Comparison of ENCODE assay signal across 13 cellular contexts in genomic region chr5:40826778-40827478, GRCh38. TPM values are rescaled to one million over a fixed set of nuclear protein-coding genes. Genes with fewer than 3 reads are reported as not detected.
A peak's percentile ranks its signal among the peaks of the same experiment; 100 is the strongest.
DNase-seq lines count a peak whose midpoint lies in the region; ATAC-seq and TF ChIP-seq lines count a peak whose summit lies in the region.
"Had no signal": no experiment of that assay in that cellular context is flagged by ENCODE, and none has a peak within 500 bp of the region (broad histone marks: within the 10 kb centered on the region; RNA-seq: fewer than 3 reads in every experiment).

No MANE protein-coding gene starts in this region.

- in situ Hi-C loops in IMR-90 (cut with MboI; ENCODE audit: low sequenced_read_pairs), result no loop called here

- BruUV-seq in IMR-90 (replicated peaks; lab: Mats Ljungman, UMichigan), result TSS peak; percentile 23

- H2BK120ac ChIP-seq in IMR-90 (ENCODE audit: low read depth, low read length), result no peak overlapping the region

- 100% methylated on average over 1 of the region's 7 CpGs; no CpG with 5 or more reads in 1 of the 2 experiments for WGBS in IMR-90 (ENCODE audit: extremely low coverage in 2 of 2, insufficient read length in 1 of 2), 2 experiments

- no peak overlapping the region for H4K91ac ChIP-seq in IMR-90 (ENCODE audit: insufficient read depth, low read depth, low read length)

- no peak overlapping the region for H2BK5ac ChIP-seq in IMR-90 (ENCODE audit: low read depth, low read length, poor library complexity, severe bottlenecking)

- H3K18ac ChIP-seq in IMR-90 (ENCODE audit: low read depth, low read length), result no peak overlapping the region

- intact Hi-C loops in IMR-90 (cut with micrococcal nuclease), result no loop called here

- H3K9me3 ChIP-seq in IMR-90 (ENCODE audit: control insufficient read depth, insufficient read depth, low read length), result no peaks in the 10 kb centered on the region
- H3K9me3 ChIP-seq: BLaER1 treated with 17β-estradiol and CSF1 and Interleukin-3, amounts not matched to agents 10 nM and 100 nM had no signal

- no peak for ATAC-seq in GM18505 (IDR thresholded peaks at IDR 0.05; ENCODE audit: unreplicated experiment)
- no peak for ATAC-seq in IMR-90 (ENCODE audit: low read depth)
- ATAC-seq in effector memory CD8-positive, alpha-beta T cell (replicated peaks), result no peak
- ATAC-seq in GM18519 (IDR thresholded peaks at IDR 0.05; ENCODE audit: low FRiP score, unreplicated experiment), result no peak
- ATAC-seq: naive thymus-derived CD8-positive, alpha-beta T cell had no signal

- H3K9me1 ChIP-seq in IMR-90 (ENCODE audit: insufficient read depth, low read length), result no peaks in the 10 kb centered on the region; the same call in 1 of the 2 replicates

- H3K36me3 ChIP-seq in IMR-90 (ENCODE audit: control insufficient read depth, insufficient read depth, low read length), result peaks cover 51% of the 10 kb centered on the region

- no peak overlapping the region for H3K4ac ChIP-seq in IMR-90 (ENCODE audit: low read depth, low read length)

- H3K4me3 Mint-ChIP-seq in effector memory CD8-positive, alpha-beta T cell, result no peak overlapping the region
- H3K4me3 Mint-ChIP-seq: activated naive CD4-positive, alpha-beta T cell treated with anti-CD3 and anti-CD28 coated beads, Interleukin-2, amount 10 ng/mL, durations not matched to agents 7 days and 5 days had no signal

- H2BK15ac ChIP-seq in IMR-90 (ENCODE audit: low read depth, low read length), result no peak overlapping the region

- dilution Hi-C loops in IMR-90 (cut with HindIII; ENCODE audit: low sequenced_read_pairs, unreplicated experiment), result no loop called here

- H3K4me3 ChIP-seq in IMR-90 (ENCODE audit: insufficient read depth, low read depth, low read length), result no peak overlapping the region
- H3K4me3 ChIP-seq: BLaER1 treated with 17β-estradiol and CSF1 and Interleukin-3, amounts not matched to agents 10 nM and 100 nM had no signal

- H3K14ac ChIP-seq in IMR-90 (replicated peaks; ENCODE audit: low read depth, low read length), result no peak overlapping the region

- H3K27ac ChIP-seq in IMR-90 (ENCODE audit: insufficient read depth, low read length), result no peak overlapping the region
- H3K27ac ChIP-seq: KMS-11 had no signal

- H2AFZ ChIP-seq in IMR-90 (replicated peaks; ENCODE audit: low read length, poor library complexity), result no peak overlapping the region

- no peaks in the 10 kb centered on the region for H3K4me1 ChIP-seq in IMR-90 (ENCODE audit: control insufficient read depth, insufficient read depth, low read length)

- no peak overlapping the region for H2AK9ac ChIP-seq in IMR-90 (replicated peaks; ENCODE audit: low read depth, low read length, poor library complexity)

- peaks cover 25 to 56% of the 10 kb centered on the region in 2 experiments for H3K79me1 ChIP-seq in IMR-90 (ENCODE audit: low read depth in 1 of 2, low read length in 2 of 2)

- no peak overlapping the region for H2BK20ac ChIP-seq in IMR-90 (ENCODE audit: low read depth, low read length)

- H3K9ac ChIP-seq in IMR-90 (ENCODE audit: low read depth, low read length), result no peak overlapping the region
- H3K9ac ChIP-seq: BLaER1 treated with 17β-estradiol and CSF1 and Interleukin-3, amounts not matched to agents 10 nM and 100 nM; KMS-11 had no signal

- peaks cover 64% of the 10 kb centered on the region for H3K36me3 Mint-ChIP-seq in effector memory CD8-positive, alpha-beta T cell (ENCODE audit: insufficient read depth)

- H3K23ac ChIP-seq in IMR-90 (ENCODE audit: low read depth, low read length), result no peak overlapping the region

- DNase-seq in IMR-90 (no peak), NCI-H510A (lab: John Stamatoyannopoulos, UW) (no peak)
- DNase-seq in effector memory CD8-positive, alpha-beta T cell, result no peak
- DNase-seq: activated naive CD4-positive, alpha-beta T cell treated with anti-CD3 and anti-CD28 coated beads, Interleukin-2, amount 10 ng/mL, durations not matched to agents 7 days and 5 days; DND-41; effector CD8-positive, alpha-beta T cell; NCI-H1436 treated with DMSO at 0.1 percent for 48 hours; NCI-H226 had no signal

- no peak overlapping the region for H3K56ac ChIP-seq in IMR-90 (ENCODE audit: extremely low read depth, insufficient read depth, low read length)

- POLR2A ChIA-PET in IMR-90 (lab: Charles Lee; ENCODE audit: unreplicated experiment), result no interaction called here

- no peak overlapping the region for H4K5ac ChIP-seq in IMR-90 (ENCODE audit: low read depth, low read length)

- no peak for TF ChIP-seq CTCF in IMR-90 (conservative IDR thresholded peaks at IDR 0.05; ENCODE audit: low read depth, low read length)

- peaks cover 11 to 19% of the 10 kb centered on the region in 2 donors for H3K4me1 Mint-ChIP-seq in effector memory CD8-positive, alpha-beta T cell (ENCODE audit: low read depth in 2 of 2)

- no peaks in the 10 kb centered on the region for H3K27me3 Mint-ChIP-seq in effector memory CD8-positive, alpha-beta T cell
- H3K27me3 Mint-ChIP-seq: activated naive CD4-positive, alpha-beta T cell treated with anti-CD3 and anti-CD28 coated beads, Interleukin-2, amount 10 ng/mL, durations not matched to agents 7 days and 5 days; naive thymus-derived CD8-positive, alpha-beta T cell had no signal

- CTCF ChIA-PET in IMR-90 (lab: Yijun Ruan, JAX), result interaction anchor here (0.7 kb wide), 1 partner anchor 1254 kb away, joined by 3 read pairs; no protein-coding TSS in a partner anchor

- peaks cover 65% of the 10 kb centered on the region for H4K20me1 ChIP-seq in IMR-90 (ENCODE audit: insufficient read depth, low read length)

- H4K8ac ChIP-seq in IMR-90 (ENCODE audit: low read depth in 2 of 2, low read length in 2 of 2), result no peak overlapping the region

- peak overlapping the region; percentile 12 to 32 for H3K27ac Mint-ChIP-seq in effector memory CD8-positive, alpha-beta T cell
- H3K27ac Mint-ChIP-seq: activated naive CD4-positive, alpha-beta T cell treated with anti-CD3 and anti-CD28 coated beads, Interleukin-2, amount 10 ng/mL, durations not matched to agents 7 days and 5 days had no signal

- TF ChIP-seq RAD21 in IMR-90 (IDR thresholded peaks at IDR 0.05; ENCODE audit: low read length), result no peak

- TF ChIP-seq POLR2A in GM18505 (IDR thresholded peaks at IDR 0.05; ENCODE audit: borderline replicate concordance, extremely low read depth, insufficient read depth, insufficient read length) (peak; percentile 24), IMR-90 (IDR thresholded peaks at IDR 0.05; ENCODE audit: low read depth, low read length) (no peak)

- H3K4me2 ChIP-seq in IMR-90 (ENCODE audit: low read depth, low read length), result no peak overlapping the region
- H3K4me2 ChIP-seq: BLaER1 treated with 17β-estradiol and CSF1 and Interleukin-3, amounts not matched to agents 10 nM and 100 nM; KMS-11 had no signal

- no peaks in the 10 kb centered on the region for H3K27me3 ChIP-seq in IMR-90 (ENCODE audit: control insufficient read depth, insufficient read depth, low read length)
- H3K27me3 ChIP-seq: BLaER1 treated with 17β-estradiol and CSF1 and Interleukin-3, amounts not matched to agents 10 nM and 100 nM had no signal

- no peaks in the 10 kb centered on the region for H3K9me3 Mint-ChIP-seq in effector memory CD8-positive, alpha-beta T cell
- H3K9me3 Mint-ChIP-seq: activated naive CD4-positive, alpha-beta T cell treated with anti-CD3 and anti-CD28 coated beads, Interleukin-2, amount 10 ng/mL, durations not matched to agents 7 days and 5 days; naive thymus-derived CD8-positive, alpha-beta T cell had no signal

- H2AK5ac ChIP-seq in IMR-90 (ENCODE audit: low read depth, low read length), result no peak overlapping the region

TF ChIP-seq in IMR-90, 13 proteins besides CTCF, POLR2A, EP300 and RAD21:
- TF ChIP-seq USF2 (IDR thresholded peaks at IDR 0.05; ENCODE audit: low read depth, low read length) (no peak), FOS (IDR thresholded peaks at IDR 0.05; ENCODE audit: low read depth, low read length) (no peak), CEBPB (IDR thresholded peaks at IDR 0.05; ENCODE audit: low read depth, low read length) (no peak), MAFK (IDR thresholded peaks at IDR 0.05; ENCODE audit: low read depth, low read length) (no peak), BHLHE40 (IDR thresholded peaks at IDR 0.05; ENCODE audit: low read depth, low read length) (no peak), MAZ (IDR thresholded peaks at IDR 0.05; ENCODE audit: borderline replicate concordance, low read depth, low read length) (no peak), RCOR1 (IDR thresholded peaks at IDR 0.05; ENCODE audit: insufficient replicate concordance, low read length) (no peak), ELK1 (IDR thresholded peaks at IDR 0.05; ENCODE audit: borderline replicate concordance, low read depth, low read length) (no peak), CHD1 (IDR thresholded peaks at IDR 0.05; ENCODE audit: low read depth, low read length) (no peak)

RNA-seq across cellular contexts. Expression of gene RPL37, which starts 8.1 kb away (rescaled TPM):
- 35.3 and 68.6 TPM in 2 replicates for total RNA-seq in IMR-90 (2012; rRNA removed)
- 294 and 551 TPM in 2 replicates for polyA plus RNA-seq in IMR-90 (2012; rRNA removed)
- polyA plus RNA-seq in IMR-90 (2012; cell fraction: cytosol; rRNA removed), result 107 and 412 TPM in 2 replicates
- 28.1 and 181 TPM in 2 replicates for polyA plus RNA-seq in IMR-90 (2012; cell fraction: nucleus; rRNA removed; ENCODE audit: low replicate concordance)

RNA-seq across cellular contexts. Expression of gene CARD6, which starts 14.2 kb away (rescaled TPM):
- total RNA-seq in IMR-90 (2012; rRNA removed), result 4.2 and 4.3 TPM in 2 replicates
- polyA plus RNA-seq in IMR-90 (2012; rRNA removed), result 1.5 and 1.8 TPM in 2 replicates
- 0.46 and 0.63 TPM in 2 replicates for polyA plus RNA-seq in IMR-90 (2012; cell fraction: cytosol; rRNA removed)
- polyA plus RNA-seq in IMR-90 (2012; cell fraction: nucleus; rRNA removed; ENCODE audit: low replicate concordance), result 0.18 and 1.3 TPM in 2 replicates

RNA-seq across cellular contexts. Expression of gene PRKAA1, which starts 28.8 kb away (rescaled TPM):
- 94.1 and 129 TPM in 2 replicates for total RNA-seq in IMR-90 (2012; rRNA removed)
- polyA plus RNA-seq in IMR-90 (2012; rRNA removed), result 38.9 and 47.7 TPM in 2 replicates
- polyA plus RNA-seq in IMR-90 (2012; cell fraction: cytosol; rRNA removed), result 5.5 and 8.8 TPM in 2 replicates
- 25.9 and 134 TPM in 2 replicates for polyA plus RNA-seq in IMR-90 (2012; cell fraction: nucleus; rRNA removed; ENCODE audit: low replicate concordance)
